19 cellular contexts compared by ENCODE assay signal in genomic region chr13:30698023-30698422, GRCh38. TPM values are rescaled to one million over a fixed set of nuclear protein-coding genes. Genes with fewer than 3 reads are reported as not detected.
A peak's percentile ranks its signal among the peaks of the same experiment; 100 is the strongest.
DNase-seq lines count a peak whose midpoint lies in the region; ATAC-seq and TF ChIP-seq lines count a peak whose summit lies in the region.
"Had no signal": no experiment of that assay in that cellular context is flagged by ENCODE, and none has a peak within 500 bp of the region (broad histone marks: within the 10 kb centered on the region; RNA-seq: fewer than 3 reads in every experiment).

No MANE protein-coding gene starts in this region.

- no peak for TF ChIP-seq POLR2A in suprapubic skin (IDR thresholded peaks at IDR 0.05)

- no peak overlapping the region for H3K4me3 Mint-ChIP-seq in brain
- no peak overlapping the region for H3K4me3 Mint-ChIP-seq in natural killer cell treated with Interleukin-12 subunit alpha and Interleukin-12 subunit beta and Interleukin-15 and Interleukin-18, amount 100 ng/mL, for 72 hours
- H3K4me3 Mint-ChIP-seq: activated naive CD8-positive, alpha-beta T cell; activated T-cell treated with anti-CD3 and anti-CD28 coated beads, Interleukin-2, amount 50 U/mL, for 24 hours had no signal

- H3K4me3 ChIP-seq in fibroblast of villous mesenchyme (ENCODE audit: low read depth, low read length) (no peak overlapping the region), suprapubic skin (peak overlapping the region; percentile 12)
- H3K4me3 ChIP-seq: PC-9, skin epidermis had no signal

- TF ChIP-seq CTCF in brain (conservative IDR thresholded peaks at IDR 0.05): no peak
- no peak for TF ChIP-seq CTCF in fibroblast of villous mesenchyme (IDR thresholded peaks at IDR 0.05; ENCODE audit: insufficient read depth, low read depth, low read length)
- TF ChIP-seq CTCF in suprapubic skin (IDR thresholded peaks at IDR 0.05): no peak

- no peak for TF ChIP-seq EP300 in suprapubic skin (IDR thresholded peaks at IDR 0.05)

- 30% methylated on average over 7 of the region's 7 CpGs for WGBS in suprapubic skin

- H3K4me1 Mint-ChIP-seq in brain: peaks cover 38% of the 10 kb centered on the region
- peaks cover 33% of the 10 kb centered on the region in 2 donors for H3K4me1 Mint-ChIP-seq in natural killer cell treated with Interleukin-12 subunit alpha and Interleukin-12 subunit beta and Interleukin-15 and Interleukin-18, amount 100 ng/mL, for 72 hours (ENCODE audit: low read depth in 2 of 2)

- H3K27me3 ChIP-seq in suprapubic skin: no peaks in the 10 kb centered on the region
- H3K27me3 ChIP-seq: neutrophil had no signal

- H3K36me3 Mint-ChIP-seq in brain: no peaks in the 10 kb centered on the region
- no peaks in the 10 kb centered on the region for H3K36me3 Mint-ChIP-seq in natural killer cell treated with Interleukin-12 subunit alpha and Interleukin-12 subunit beta and Interleukin-15 and Interleukin-18, amount 100 ng/mL, for 72 hours
- H3K36me3 Mint-ChIP-seq: activated naive CD8-positive, alpha-beta T cell had no signal

- H3K9me3 ChIP-seq in suprapubic skin: no peaks in the 10 kb centered on the region
- H3K9me3 ChIP-seq: neutrophil had no signal

- no peaks in the 10 kb centered on the region for H3K36me3 ChIP-seq in suprapubic skin
- H3K36me3 ChIP-seq: neutrophil had no signal

- peaks cover 5% of the 10 kb centered on the region for H3K27me3 Mint-ChIP-seq in brain
- peaks cover 0 to 2% of the 10 kb centered on the region in 2 donors for H3K27me3 Mint-ChIP-seq in natural killer cell treated with Interleukin-12 subunit alpha and Interleukin-12 subunit beta and Interleukin-15 and Interleukin-18, amount 100 ng/mL, for 72 hours

- DNase-seq in HT1080 (ENCODE audit: low read depth) (peak; percentile 55), fibroblast of villous mesenchyme (ENCODE audit: low read depth) (peak; percentile 33), suprapubic skin (ENCODE audit: low spot score in 2 of 2) (no peak), DMS 273 (lab: John Stamatoyannopoulos, UW; ENCODE audit: unreplicated experiment) (no peak)
- no peak for DNase-seq in natural killer cell treated with Interleukin-12 subunit alpha and Interleukin-12 subunit beta and Interleukin-15 and Interleukin-18, amount 100 ng/mL, for 72 hours (ENCODE audit: low spot score)
- DNase-seq: activated CD4-positive, alpha-beta T cell treated with anti-CD3 and anti-CD28 coated beads, Interleukin-2, amount 50 U/mL, for 1 hour; activated T-cell treated with anti-CD3 and anti-CD28 coated beads, Interleukin-2, amount 50 U/mL, for 24 hours; DMS53; kidney; NCI-H1092 treated with DMSO at 0.1 percent for 48 hours; PC-9 had no signal

- H3K9me3 Mint-ChIP-seq in brain: peaks cover 0 to 4% (median 0%) of the 10 kb centered on the region in 5 experiments
- no peaks in the 10 kb centered on the region for H3K9me3 Mint-ChIP-seq in natural killer cell treated with Interleukin-12 subunit alpha and Interleukin-12 subunit beta and Interleukin-15 and Interleukin-18, amount 100 ng/mL, for 72 hours
- H3K9me3 Mint-ChIP-seq: activated T-cell treated with anti-CD3 and anti-CD28 coated beads, Interleukin-2, amount 50 U/mL, for 24 hours had no signal

- H3K27ac ChIP-seq in suprapubic skin: peak overlapping the region; percentile 44
- H3K27ac ChIP-seq: C4-2B, PC-9 had no signal

- ATAC-seq in HG03139 (IDR thresholded peaks at IDR 0.05; ENCODE audit: unreplicated experiment): no peak
- ATAC-seq in natural killer cell treated with Interleukin-12 subunit alpha and Interleukin-12 subunit beta and Interleukin-15 and Interleukin-18, amount 100 ng/mL, for 72 hours: no peak
- ATAC-seq in HG03457 (IDR thresholded peaks at IDR 0.05; ENCODE audit: unreplicated experiment): no peak
- ATAC-seq: HCT116 had no signal

- H3K4me1 ChIP-seq in suprapubic skin: peaks cover 23% of the 10 kb centered on the region

- H3K27ac Mint-ChIP-seq in brain: peak overlapping the region in 3 of 5 experiments; percentile 9 to 70 (median 12)
- peak overlapping the region in 1 of 2 donors; percentile 83 for H3K27ac Mint-ChIP-seq in natural killer cell treated with Interleukin-12 subunit alpha and Interleukin-12 subunit beta and Interleukin-15 and Interleukin-18, amount 100 ng/mL, for 72 hours
- H3K27ac Mint-ChIP-seq: activated naive CD8-positive, alpha-beta T cell; activated T-cell treated with anti-CD3 and anti-CD28 coated beads, Interleukin-2, amount 50 U/mL, for 24 hours had no signal

RNA-seq across cellular contexts. Expression of gene ALOX5AP, which starts 37.3 kb away (rescaled TPM):
- 1.0 TPM in 1 of 2 replicates, not detected in the other for total RNA-seq in HT1080 (2014; rRNA removed; shearing (Covaris generic))
- polyA plus RNA-seq in HT1080 (2015; cell fraction: cytosol; rRNA removed): 0.31 and 0.42 TPM in 2 replicates
- not detected in 2 replicates for polyA plus RNA-seq in HT1080 (2015; cell fraction: nucleus; rRNA removed)
- 6.9 TPM for polyA plus RNA-seq in brain (ENCODE audit: insufficient read depth, low read depth, low replicate concordance)
- total RNA-seq in fibroblast of villous mesenchyme (0.32 and 0.43 TPM in 2 replicates), suprapubic skin (10 to 100 TPM in 1 of 4 donors, 1 to 10 TPM in 3; 5.1 to 13.2 (median 6.7) TPM)
- 100 to 1,000 TPM in 1 of 2 donors, 10 to 100 TPM in 1; 49.8 to 173 TPM for total RNA-seq in natural killer cell treated with Interleukin-12 subunit alpha and Interleukin-12 subunit beta and Interleukin-15 and Interleukin-18, amount 100 ng/mL, for 72 hours
- total RNA-seq: PC-9 had no signal

Comparison
In these comparisons a context has a peak if more than half of its experiments do, and no peak if none do; other contexts are left out.
1. DNase-seq: peak in HT1080 (single experiment) and fibroblast of villous mesenchyme (single experiment); none in suprapubic skin (0 of 2), DMS 273 (single experiment) and natural killer cell treated with Interleukin-12 subunit alpha and Interleukin-12 subunit beta and Interleukin-15 and Interleukin-18, amount 100 ng/mL, for 72 hours (single experiment).